ENCODE assay signal across 22 cellular contexts in the genomic region with DNA sequence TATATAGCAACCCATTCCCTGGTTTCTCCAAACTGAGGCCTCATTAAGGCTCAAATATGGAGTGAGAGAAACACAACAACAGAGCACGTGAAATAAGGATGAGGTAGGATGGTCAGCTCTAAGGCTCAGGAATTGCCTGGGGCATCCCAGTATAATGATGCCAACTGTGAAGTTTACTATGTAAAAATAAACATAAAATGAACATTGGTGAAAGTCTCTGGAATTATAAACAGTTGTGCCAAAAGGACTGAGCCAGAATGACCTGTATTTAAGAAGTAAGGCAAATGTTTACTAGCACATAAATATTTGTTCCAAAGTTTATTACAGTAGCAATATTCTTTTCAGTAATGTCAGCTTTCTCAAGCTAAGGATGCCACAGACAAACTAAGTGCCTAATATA.
"Had no signal": no experiment of that assay in that cellular context is flagged by ENCODE, and none has a peak within 500 bp of the region (broad histone marks: within the 10 kb centered on the region; RNA-seq: fewer than 3 reads in every experiment).

No MANE protein-coding gene starts in this region.

- ATAC-seq: effector memory CD8-positive, alpha-beta T cell; esophagus mucosa; gastrocnemius medialis; heart right ventricle; left cardiac atrium; left lung; left ventricle myocardium superior; lower lobe of right lung; mucosa of descending colon had no signal

- H3K27ac ChIP-seq: epithelial cell of prostate, esophagus squamous epithelium, gastrocnemius medialis, heart right ventricle, left lung, lower lobe of right lung had no signal

- DNase-seq: cortex of kidney; effector CD8-positive, alpha-beta T cell; effector memory CD8-positive, alpha-beta T cell; endodermal cell; erythroblast; esophagus squamous epithelium; foreskin fibroblast; foreskin melanocyte; gastrocnemius medialis; glutamatergic neuron; head of caudate nucleus; heart right ventricle; hippocampal formation; left cardiac atrium; left lung; left ventricle myocardium superior; lower lobe of right lung; mesenchymal stem cell; mucosa of descending colon; naive B cell had no signal
